In genomic region chr3:46910166-46910760, GRCh38 we compare ENCODE assay signal across 3 cellular contexts.
TF ChIP-seq lines count a peak whose summit lies in the region.

No MANE protein-coding gene starts in this region.

TF ChIP-seq in SK-N-SH treated with all-trans-retinoic acid at 6 μM for 48 hours, 23 proteins besides CTCF, POLR2A, EP300 and RAD21 (continues in another document):
- TF ChIP-seq OSR1 (CRISPR knock-in tag; IDR thresholded peaks at IDR 0.05) (no peak), TOX (CRISPR knock-in tag; IDR thresholded peaks at IDR 0.05; ENCODE audit: borderline replicate concordance) (no peak), CSRNP3 (CRISPR knock-in tag; IDR thresholded peaks at IDR 0.05) (no peak), TCF4 (CRISPR knock-in tag; IDR thresholded peaks at IDR 0.05; ENCODE audit: borderline replicate concordance) (no peak), ISL1 (CRISPR knock-in tag; IDR thresholded peaks at IDR 0.05) (no peak), ZC3H10 (CRISPR knock-in tag; IDR thresholded peaks at IDR 0.05) (no peak)
- TF ChIP-seq, protein P1, sequence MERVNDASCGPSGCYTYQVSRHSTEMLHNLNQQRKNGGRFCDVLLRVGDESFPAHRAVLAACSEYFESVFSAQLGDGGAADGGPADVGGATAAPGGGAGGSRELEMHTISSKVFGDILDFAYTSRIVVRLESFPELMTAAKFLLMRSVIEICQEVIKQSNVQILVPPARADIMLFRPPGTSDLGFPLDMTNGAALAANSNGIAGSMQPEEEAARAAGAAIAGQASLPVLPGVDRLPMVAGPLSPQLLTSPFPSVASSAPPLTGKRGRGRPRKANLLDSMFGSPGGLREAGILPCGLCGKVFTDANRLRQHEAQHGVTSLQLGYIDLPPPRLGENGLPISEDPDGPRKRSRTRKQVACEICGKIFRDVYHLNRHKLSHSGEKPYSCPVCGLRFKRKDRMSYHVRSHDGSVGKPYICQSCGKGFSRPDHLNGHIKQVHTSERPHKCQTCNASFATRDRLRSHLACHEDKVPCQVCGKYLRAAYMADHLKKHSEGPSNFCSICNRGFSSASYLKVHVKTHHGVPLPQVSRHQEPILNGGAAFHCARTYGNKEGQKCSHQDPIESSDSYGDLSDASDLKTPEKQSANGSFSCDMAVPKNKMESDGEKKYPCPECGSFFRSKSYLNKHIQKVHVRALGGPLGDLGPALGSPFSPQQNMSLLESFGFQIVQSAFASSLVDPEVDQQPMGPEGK (CRISPR knock-in tag; IDR thresholded peaks at IDR 0.05; ENCODE audit: borderline replicate concordance): no peak
- TF ChIP-seq, protein P2, sequence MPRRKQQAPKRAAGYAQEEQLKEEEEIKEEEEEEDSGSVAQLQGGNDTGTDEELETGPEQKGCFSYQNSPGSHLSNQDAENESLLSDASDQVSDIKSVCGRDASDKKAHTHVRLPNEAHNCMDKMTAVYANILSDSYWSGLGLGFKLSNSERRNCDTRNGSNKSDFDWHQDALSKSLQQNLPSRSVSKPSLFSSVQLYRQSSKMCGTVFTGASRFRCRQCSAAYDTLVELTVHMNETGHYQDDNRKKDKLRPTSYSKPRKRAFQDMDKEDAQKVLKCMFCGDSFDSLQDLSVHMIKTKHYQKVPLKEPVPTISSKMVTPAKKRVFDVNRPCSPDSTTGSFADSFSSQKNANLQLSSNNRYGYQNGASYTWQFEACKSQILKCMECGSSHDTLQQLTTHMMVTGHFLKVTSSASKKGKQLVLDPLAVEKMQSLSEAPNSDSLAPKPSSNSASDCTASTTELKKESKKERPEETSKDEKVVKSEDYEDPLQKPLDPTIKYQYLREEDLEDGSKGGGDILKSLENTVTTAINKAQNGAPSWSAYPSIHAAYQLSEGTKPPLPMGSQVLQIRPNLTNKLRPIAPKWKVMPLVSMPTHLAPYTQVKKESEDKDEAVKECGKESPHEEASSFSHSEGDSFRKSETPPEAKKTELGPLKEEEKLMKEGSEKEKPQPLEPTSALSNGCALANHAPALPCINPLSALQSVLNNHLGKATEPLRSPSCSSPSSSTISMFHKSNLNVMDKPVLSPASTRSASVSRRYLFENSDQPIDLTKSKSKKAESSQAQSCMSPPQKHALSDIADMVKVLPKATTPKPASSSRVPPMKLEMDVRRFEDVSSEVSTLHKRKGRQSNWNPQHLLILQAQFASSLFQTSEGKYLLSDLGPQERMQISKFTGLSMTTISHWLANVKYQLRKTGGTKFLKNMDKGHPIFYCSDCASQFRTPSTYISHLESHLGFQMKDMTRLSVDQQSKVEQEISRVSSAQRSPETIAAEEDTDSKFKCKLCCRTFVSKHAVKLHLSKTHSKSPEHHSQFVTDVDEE (CRISPR knock-in tag; IDR thresholded peaks at IDR 0.05): no peak

TF ChIP-seq in SK-N-SH, 30 proteins besides CTCF, POLR2A, EP300 and RAD21:
- no peak for TF ChIP-seq SIN3A (IDR thresholded peaks at IDR 0.05; ENCODE audit: borderline replicate concordance, low read depth, low read length)
- TF ChIP-seq FOSL2 (IDR thresholded peaks at IDR 0.05; ENCODE audit: borderline replicate concordance, low read depth): no peak
- no peak for TF ChIP-seq JUND (IDR thresholded peaks at IDR 0.05)
- TF ChIP-seq, protein P3, sequence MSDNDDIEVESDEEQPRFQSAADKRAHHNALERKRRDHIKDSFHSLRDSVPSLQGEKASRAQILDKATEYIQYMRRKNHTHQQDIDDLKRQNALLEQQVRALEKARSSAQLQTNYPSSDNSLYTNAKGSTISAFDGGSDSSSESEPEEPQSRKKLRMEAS (IDR thresholded peaks at IDR 0.05; ENCODE audit: low read depth): no peak
TF ChIP-seq in SK-N-SH: peak in this region for 0.

TF ChIP-seq in K562, 482 proteins besides CTCF, POLR2A, EP300 and RAD21:
- TF ChIP-seq ZNF586 (CRISPR knock-in tag; conservative IDR thresholded peaks at IDR 0.05) (no peak), POLR2G (IDR thresholded peaks at IDR 0.05; ENCODE audit: low read depth, low read length) (0 out of 2 replicates have a peak, but pooled peaks have one; percentile 13)
